ENCODE assay signal across 34 cellular contexts in genomic region chr20:60121903-60122302, GRCh38.
"Had no signal": no experiment of that assay in that cellular context is flagged by ENCODE, and none has a peak within 500 bp of the region (broad histone marks: within the 10 kb centered on the region; RNA-seq: fewer than 3 reads in every experiment).

No MANE protein-coding gene starts in this region.

- H3K36me3 ChIP-seq: MG63 had no signal

- H3K9me3 ChIP-seq: MG63 had no signal

- H3K4me3 ChIP-seq: MG63 had no signal

- DNase-seq: Karpas-422, Kasumi-1, MG63, MM.1S, MV-4-11, NCI-H1048, NCI-H1092, NCI-H1092 treated with DMSO at 0.1 percent for 48 hours, NCI-H1105, NCI-H1105 treated with DMSO at 0.1 percent for 48 hours, NCI-H1417, NCI-H1417 treated with DMSO at 0.1 percent for 48 hours, NCI-H1436, NCI-H1436 treated with DMSO at 0.1 percent for 48 hours, NCI-H146, NCI-H1694, NCI-H1694 treated with DMSO at 0.1 percent for 48 hours, NCI-H187, NCI-H187 treated with DMSO at 0.1 percent for 48 hours, NCI-H1930, NCI-H2029, NCI-H2029 treated with DMSO at 0.1 percent for 48 hours, NCI-H2081, NCI-H2081 treated with DMSO at 0.1 percent for 48 hours, NCI-H2107, NCI-H2171, NCI-H2171 treated with DMSO at 0.1 percent for 48 hours, NCI-H2227 treated with DMSO at 0.1 percent for 48 hours, NCI-H226, NCI-H345, NCI-H446, NCI-H446 treated with DMSO at 0.1 percent for 48 hours, NCI-H510A, NCI-H510A treated with DMSO at 0.1 percent for 48 hours had no signal
